1 cellular context compared by ENCODE assay signal in genomic region chr1:26771643-26772321, GRCh38.
TF ChIP-seq lines count a peak whose summit lies in the region.

No MANE protein-coding gene starts in this region.

TF ChIP-seq in K562, 482 proteins besides CTCF, POLR2A, EP300 and RAD21 (continued from another document and continues in another):
- TF ChIP-seq ZNF277 (CRISPR knock-in tag; IDR thresholded peaks at IDR 0.05; ENCODE audit: borderline replicate concordance): no peak
- peak; percentile 56; the same call in 1 of the 2 replicates for TF ChIP-seq TCF3 (CRISPR knock-in tag; IDR thresholded peaks at IDR 0.05)
- TF ChIP-seq CC2D1A (IDR thresholded peaks at IDR 0.05): no peak
- TF ChIP-seq HNRNPUL1 (IDR thresholded peaks at IDR 0.05; ENCODE audit: low read length): no peak
- TF ChIP-seq SAFB (IDR thresholded peaks at IDR 0.05; ENCODE audit: borderline replicate concordance, low read depth, low read length): no peak
- no peak for TF ChIP-seq RFX7 (CRISPR knock-in tag; IDR thresholded peaks at IDR 0.05)
- TF ChIP-seq ZNF57 (CRISPR knock-in tag; IDR thresholded peaks at IDR 0.05): no peak
- TF ChIP-seq FOXO4 (CRISPR knock-in tag; IDR thresholded peaks at IDR 0.05): 0 out of 2 replicates have a peak, but pooled peaks have one; percentile 66
- TF ChIP-seq ZFP30 (CRISPR knock-in tag; IDR thresholded peaks at IDR 0.05; ENCODE audit: borderline replicate concordance): 0 out of 2 replicates have a peak, but pooled peaks have one; percentile 38
- no peak for TF ChIP-seq BRD4 (IDR thresholded peaks at IDR 0.05)
- TF ChIP-seq PRMT5 (CRISPR knock-in tag; IDR thresholded peaks at IDR 0.05): no peak
- no peak for TF ChIP-seq RBM34 (IDR thresholded peaks at IDR 0.05; ENCODE audit: borderline replicate concordance, insufficient read depth, low read length)
- TF ChIP-seq E2F8 (IDR thresholded peaks at IDR 0.05; ENCODE audit: low read depth, partially characterized antibody): no peak
- TF ChIP-seq ZNF316 (IDR thresholded peaks at IDR 0.05): peak; percentile 75
- TF ChIP-seq CTCFL (IDR thresholded peaks at IDR 0.05; ENCODE audit: borderline replicate concordance, insufficient read depth, low read depth, low read length, poor library complexity, severe bottlenecking): no peak
- TF ChIP-seq SMARCB1 (IDR thresholded peaks at IDR 0.05; ENCODE audit: insufficient read length, low read depth): no peak
- TF ChIP-seq CCAR2 (IDR thresholded peaks at IDR 0.05; ENCODE audit: low read depth, low read length): no peak
- TF ChIP-seq MEF2D (tag; conservative IDR thresholded peaks at IDR 0.05; ENCODE audit: low read depth): peak; percentile 54
- TF ChIP-seq ELF1 (tag; IDR thresholded peaks at IDR 0.05): no peak
- TF ChIP-seq MTF1 (CRISPR knock-in tag; IDR thresholded peaks at IDR 0.05; ENCODE audit: borderline replicate concordance): no peak
- no peak for TF ChIP-seq ATF1 (CRISPR knock-in tag; IDR thresholded peaks at IDR 0.05)
- TF ChIP-seq ATF1 (tag; IDR thresholded peaks at IDR 0.05): peak; percentile 63
- TF ChIP-seq ZNF79 (CRISPR knock-in tag; IDR thresholded peaks at IDR 0.05; ENCODE audit: low read depth): no peak
- no peak for TF ChIP-seq DLX4 (CRISPR knock-in tag; IDR thresholded peaks at IDR 0.05)
- no peak for TF ChIP-seq TOE1 (IDR thresholded peaks at IDR 0.05; ENCODE audit: borderline replicate concordance)
- TF ChIP-seq TOE1 (CRISPR knock-in tag; IDR thresholded peaks at IDR 0.05; ENCODE audit: borderline replicate concordance, low read depth): no peak
- TF ChIP-seq MYBL2 (IDR thresholded peaks at IDR 0.05; ENCODE audit: low read depth): no peak
- TF ChIP-seq MYBL2 (CRISPR knock-in tag; IDR thresholded peaks at IDR 0.05; ENCODE audit: borderline replicate concordance): no peak
- no peak for TF ChIP-seq STAT6 (CRISPR knock-in tag; IDR thresholded peaks at IDR 0.05)
- TF ChIP-seq AFF1 (IDR thresholded peaks at IDR 0.05; ENCODE audit: low read depth in 1 of 2, partially characterized antibody in 2 of 2): no peak
- TF ChIP-seq SP2 (IDR thresholded peaks at IDR 0.05; ENCODE audit: extremely low read depth, low read depth, low read length, poor library complexity, severe bottlenecking): no peak
- TF ChIP-seq FOXA3 (CRISPR knock-in tag; conservative IDR thresholded peaks at IDR 0.05 in 1 of 2, IDR thresholded peaks at IDR 0.05 in 1 of 2): peak; percentile 50; a peak in 2 of 4 replicates
- no peak for TF ChIP-seq MTA2 (IDR thresholded peaks at IDR 0.05; ENCODE audit: low read depth)
- no peak for TF ChIP-seq FUS (optimal IDR thresholded peaks at IDR 0.05; ENCODE audit: low read depth, low read length)
- no peak for TF ChIP-seq ZBTB12 (CRISPR knock-in tag; IDR thresholded peaks at IDR 0.05)
- TF ChIP-seq DMBX1 (CRISPR knock-in tag; IDR thresholded peaks at IDR 0.05; ENCODE audit: borderline replicate concordance): no peak
- TF ChIP-seq ZBTB33 (CRISPR knock-in tag; IDR thresholded peaks at IDR 0.05): no peak
- TF ChIP-seq ZNF133 (CRISPR knock-in tag; IDR thresholded peaks at IDR 0.05): 0 out of 2 replicates have a peak, but pooled peaks have one; percentile 42
- no peak for TF ChIP-seq CBX5 (IDR thresholded peaks at IDR 0.05; ENCODE audit: borderline replicate concordance, low read depth)
- no peak for TF ChIP-seq STAG1 (CRISPR knock-in tag; IDR thresholded peaks at IDR 0.05; ENCODE audit: borderline replicate concordance)
- peak; percentile 42; the same call in 1 of the 2 replicates for TF ChIP-seq NKRF (IDR thresholded peaks at IDR 0.05; ENCODE audit: borderline replicate concordance)
- no peak for TF ChIP-seq ZEB2 (IDR thresholded peaks at IDR 0.05)
- TF ChIP-seq MTA1 (IDR thresholded peaks at IDR 0.05; ENCODE audit: borderline replicate concordance): 0 out of 2 replicates have a peak, but pooled peaks have one; percentile 74
